ENCODE assay signal across 1 cellular context in the genomic region with DNA sequence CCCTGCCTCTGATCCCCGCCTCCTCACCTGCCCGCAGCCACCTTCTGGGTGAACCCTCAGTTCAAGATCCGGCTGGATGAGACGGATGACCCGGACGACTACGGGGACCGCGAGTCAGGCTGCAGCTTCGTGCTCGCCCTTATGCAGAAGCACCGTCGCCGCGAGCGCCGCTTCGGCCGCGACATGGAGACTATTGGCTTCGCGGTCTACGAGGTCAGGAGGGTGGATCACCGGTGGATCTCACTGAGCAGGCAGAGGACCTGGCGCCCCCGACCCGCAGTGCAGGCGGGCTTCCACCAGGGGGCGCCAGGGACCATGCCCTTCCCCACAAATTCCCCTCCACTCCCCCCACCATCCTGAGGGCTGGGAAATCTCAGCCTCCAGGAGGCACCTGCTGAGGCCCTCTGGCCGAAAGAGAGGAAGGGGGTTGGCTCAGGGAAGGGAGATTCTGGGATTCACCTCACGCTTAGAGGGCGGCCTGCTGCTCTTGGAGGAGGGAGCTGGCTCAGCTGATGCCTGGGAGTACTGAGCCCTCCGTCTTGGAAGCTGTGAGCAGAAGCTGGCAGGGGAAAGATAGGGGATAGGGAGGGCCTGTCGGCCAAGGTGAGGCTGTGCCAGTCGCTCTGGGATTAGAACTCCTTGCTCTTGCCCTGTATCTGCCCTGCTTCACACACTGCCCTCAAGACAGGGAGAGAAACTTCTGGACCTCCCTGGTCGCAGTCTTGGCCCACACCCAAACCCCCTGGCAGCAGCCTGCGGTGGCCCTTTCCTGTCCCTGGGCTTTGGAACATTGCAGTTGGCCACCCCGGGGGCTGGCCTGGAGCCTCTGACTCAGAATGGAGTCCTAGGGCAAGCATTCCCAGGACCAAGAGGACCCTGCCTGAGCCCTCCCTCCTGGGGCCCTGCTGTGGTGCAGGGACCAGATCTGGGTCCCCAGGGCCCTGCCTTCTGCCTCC.
TF ChIP-seq lines count a peak whose summit lies in the region.

No MANE protein-coding gene starts in this region.

TF ChIP-seq in GM12878, 131 proteins besides CTCF, POLR2A, EP300 and RAD21 (continued from another document):
- no peak for TF ChIP-seq TCF3 (IDR thresholded peaks at IDR 0.05; ENCODE audit: borderline replicate concordance, insufficient read depth, low read depth, low read length)
- TF ChIP-seq SMARCA5 (IDR thresholded peaks at IDR 0.05), result peak; percentile 54; the same call in 1 of the 2 replicates
- no peak for TF ChIP-seq POU2F2 (IDR thresholded peaks at IDR 0.05; ENCODE audit: borderline replicate concordance, low read depth, low read length)
- TF ChIP-seq SMAD5 (IDR thresholded peaks at IDR 0.05; ENCODE audit: low read depth), result no peak
